25 cellular contexts compared by ENCODE assay signal in genomic region chr2:19231625-19232024, GRCh38.
DNase-seq lines count a peak whose midpoint lies in the region; ATAC-seq, FAIRE-seq and TF ChIP-seq lines count a peak whose summit lies in the region.
"Had no signal": no experiment of that assay in that cellular context is flagged by ENCODE, and none has a peak within 500 bp of the region (broad histone marks: within the 10 kb centered on the region; RNA-seq: fewer than 3 reads in every experiment).

No MANE protein-coding gene starts in this region.

- no peaks in the 10 kb centered on the region; the same call in 1 of the 2 replicates for H3K23me2 ChIP-seq in H1 (ENCODE audit: low read depth, low read length)

- no peak overlapping the region for H2BK15ac ChIP-seq in H1 (ENCODE audit: low read length)

- no peak overlapping the region for H3K56ac ChIP-seq in H1 (replicated peaks; ENCODE audit: insufficient read length, low read depth, low read length)

- H3K4me1 ChIP-seq in HEK293 (ENCODE audit: control insufficient read depth, insufficient read depth, low read length) (peaks cover 5% of the 10 kb centered on the region), adipocyte (ENCODE audit: control insufficient read depth, insufficient read depth, low read length) (peaks cover 36% of the 10 kb centered on the region), K562 (replicated peaks in 1 of 2; ENCODE audit: control insufficient read depth in 2 of 2, insufficient read depth in 2 of 2, low read length in 2 of 2) (no peaks in the 10 kb centered on the region), H1 (replicated peaks in 1 of 4; ENCODE audit: control insufficient read depth in 3 of 4, insufficient read depth in 4 of 4, low read length in 3 of 4) (peaks cover 2 to 16% (median 14%) of the 10 kb centered on the region in 4 experiments), suprapubic skin (peaks cover 24% of the 10 kb centered on the region)
- H3K4me1 ChIP-seq in effector memory CD4-positive, alpha-beta T cell (ENCODE audit: control insufficient read depth, insufficient read depth, low read length, poor library complexity, severe bottlenecking): no peaks in the 10 kb centered on the region

- H3K4me2 ChIP-seq in K562 (ENCODE audit: insufficient read depth, low read length) (no peak overlapping the region), H1 (ENCODE audit: insufficient read depth in 1 of 2, low read depth in 2 of 2, low read length in 2 of 2) (no peak overlapping the region)
- H3K4me2 ChIP-seq: BLaER1 treated with 17β-estradiol and CSF1 and Interleukin-3, amounts not matched to agents 10 nM and 100 nM had no signal

- H3K9ac ChIP-seq in adipocyte (ENCODE audit: low read length): peak overlapping the region; percentile 48
- no peak overlapping the region for H3K9ac ChIP-seq in K562 (ENCODE audit: insufficient read depth in 1 of 2, low read depth in 2 of 2, low read length in 2 of 2)
- H3K9ac ChIP-seq in H1 (replicated peaks in 1 of 4; ENCODE audit: extremely low read depth in 1 of 4, low read depth in 3 of 4, low read length in 3 of 4): no peak overlapping the region
- H3K9ac ChIP-seq: BLaER1 treated with 17β-estradiol and CSF1 and Interleukin-3, amounts not matched to agents 10 nM and 100 nM had no signal

- no peak overlapping the region for H3K4ac ChIP-seq in H1 (replicated peaks; ENCODE audit: insufficient read length, low read depth, low read length)

- no peaks in the 10 kb centered on the region for H3K79me2 ChIP-seq in K562 (ENCODE audit: control insufficient read depth, insufficient read depth, low read length)
- no peaks in the 10 kb centered on the region for H3K79me2 ChIP-seq in H1 (ENCODE audit: control insufficient read depth in 1 of 2, insufficient read depth in 2 of 2, low read length in 2 of 2)

- no peak for ATAC-seq in K562
- no peak for ATAC-seq in GM18519 (IDR thresholded peaks at IDR 0.05; ENCODE audit: low FRiP score, unreplicated experiment)
- ATAC-seq: CD8-positive, alpha-beta T cell had no signal

- FAIRE-seq in K562 (lab: Jason Lieb, UNC): no peak
- FAIRE-seq in H1 (lab: Jason Lieb, UNC): no peak
- FAIRE-seq: A204.1, D721Med, G401.6, GM12892, GM18507, GM19239 had no signal

- intact Hi-C loops in K562 (cut with micrococcal nuclease): no loop called here

- TF ChIP-seq CTCF in HEK293 (tag by site-specific recombination; IDR thresholded peaks at IDR 0.05): no peak
- no peak for TF ChIP-seq CTCF in K562 (IDR thresholded peaks at IDR 0.05 in 2 of 3, conservative IDR thresholded peaks at IDR 0.05 in 1 of 3; ENCODE audit: insufficient read depth in 2 of 3, low read depth in 1 of 3, low read length in 3 of 3)
- TF ChIP-seq CTCF in H1 (IDR thresholded peaks at IDR 0.05; ENCODE audit: control extremely low read depth in 1 of 3, insufficient read depth in 1 of 3, low read depth in 1 of 3, low read length in 3 of 3): no peak
- TF ChIP-seq CTCF in suprapubic skin (IDR thresholded peaks at IDR 0.05): no peak

- H4K20me1 ChIP-seq in K562 (replicated peaks; ENCODE audit: control insufficient read depth, insufficient read depth, low read length) (no peaks in the 10 kb centered on the region), H1 (replicated peaks in 1 of 2; ENCODE audit: control insufficient read depth in 1 of 2, insufficient read depth in 2 of 2, low read length in 2 of 2) (no peaks in the 10 kb centered on the region)
- H4K20me1 ChIP-seq: BLaER1 treated with 17β-estradiol and CSF1 and Interleukin-3, amounts not matched to agents 10 nM and 100 nM had no signal

- TF ChIP-seq EP300 in K562 (IDR thresholded peaks at IDR 0.05; ENCODE audit: low read length): no peak
- TF ChIP-seq EP300 in H1 (IDR thresholded peaks at IDR 0.05; ENCODE audit: borderline replicate concordance in 1 of 2, low read depth in 2 of 2, low read length in 2 of 2): no peak
- TF ChIP-seq EP300 in suprapubic skin (IDR thresholded peaks at IDR 0.05): no peak

- in situ Hi-C loops in K562 (cut with MboI): no loop called here

- H3K4me3 ChIP-seq in HEK293 (ENCODE audit: low read depth, low read length) (no peak overlapping the region), adipocyte (ENCODE audit: low read length) (no peak overlapping the region), K562 (no peak overlapping the region), H1 (ENCODE audit: extremely low read depth in 1 of 4, insufficient read depth in 2 of 4, low read depth in 3 of 4, low read length in 4 of 4) (no peak overlapping the region), suprapubic skin (no peak overlapping the region)
- H3K4me3 ChIP-seq in effector memory CD4-positive, alpha-beta T cell (ENCODE audit: insufficient read depth, low read depth, low read length, poor library complexity, severe bottlenecking): no peak overlapping the region
- H3K4me3 ChIP-seq: BLaER1 treated with 17β-estradiol and CSF1 and Interleukin-3, amounts not matched to agents 10 nM and 100 nM had no signal

- H3K18ac ChIP-seq in H1 (ENCODE audit: extremely low read depth, low read length): no peak overlapping the region

- no peak overlapping the region for H3K14ac ChIP-seq in H1 (ENCODE audit: insufficient read length)

- no peak overlapping the region for H2BK5ac ChIP-seq in H1 (ENCODE audit: low read depth, low read length)

- no peak overlapping the region for H2AFZ ChIP-seq in K562 (ENCODE audit: low read depth, low read length)
- H2AFZ ChIP-seq in H1 (ENCODE audit: low read length): no peak overlapping the region

- WGBS in K562 (ENCODE audit: insufficient coverage, low coverage, missing lambda C conversion rate): 0% methylated on average over 2 of the region's 2 CpGs
- WGBS in H1 (ENCODE audit: extremely low coverage in 1 of 2, insufficient coverage in 1 of 2, insufficient read length in 1 of 2, insufficient replicate concordance in 2 of 2, low coverage in 1 of 2, low lambda C conversion rate in 2 of 2, missing lambda C conversion rate in 1 of 2), 2 experiments: 90% methylated on average over 2 of the region's 2 CpGs; no CpG with 5 or more reads in 1 of the 2 experiments
- WGBS in suprapubic skin: 90% methylated on average over 2 of the region's 2 CpGs

- no peaks in the 10 kb centered on the region for H3K9me1 ChIP-seq in K562 (ENCODE audit: control insufficient read depth, insufficient read depth, low read length)

- POLR2A ChIA-PET in HEK293 (lab: Yijun Ruan, JAX): no interaction called here
- POLR2A ChIA-PET in K562 (lab: Yijun Ruan, JAX): no interaction called here
- POLR2A ChIA-PET in H1 (lab: Charles Lee; ENCODE audit: partially characterized antibody): no interaction called here

- H4K5ac ChIP-seq in H1 (ENCODE audit: insufficient read length, low read depth, low read length): no peak overlapping the region

- CTCF ChIA-PET in HEK293 (lab: Yijun Ruan, JAX) (no interaction called here), K562 (lab: Yijun Ruan, JAX; ENCODE audit: low intra/inter-chr PET ratio) (interaction anchor here (0.6 kb wide), 1 partner anchor 797 kb away, joined by 3 read pairs; no protein-coding TSS in a partner anchor), H1 (lab: Charles Lee; ENCODE audit: partially characterized antibody) (no interaction called here)

- TF ChIP-seq POLR2A in K562 (conservative IDR thresholded peaks at IDR 0.05) (no peak), H1 (IDR thresholded peaks at IDR 0.05; ENCODE audit: control extremely low read depth in 1 of 2, low read depth in 2 of 2, low read length in 2 of 2) (no peak), suprapubic skin (IDR thresholded peaks at IDR 0.05) (no peak)

- no peak overlapping the region for H3K23ac ChIP-seq in H1 (ENCODE audit: insufficient read length)

- no TSS peak for BruUV-seq in K562 (replicated peaks; lab: Mats Ljungman, UMichigan)

- H2BK12ac ChIP-seq in H1 (ENCODE audit: low read depth, low read length): 0 out of 2 replicates have a peak overlapping the region, but pooled peaks have one; percentile 5

- H3K36me3 ChIP-seq in HEK293 (ENCODE audit: control insufficient read depth in 2 of 2, insufficient read depth in 1 of 2, low read length in 2 of 2) (no peaks in the 10 kb centered on the region), adipocyte (ENCODE audit: control insufficient read depth, insufficient read depth, low read length, severe bottlenecking) (no peaks in the 10 kb centered on the region), K562 (ENCODE audit: control insufficient read depth, insufficient read depth, low read length) (no peaks in the 10 kb centered on the region), H1 (ENCODE audit: control insufficient read depth in 2 of 4, insufficient read depth in 4 of 4, low read length in 3 of 4) (no peaks in the 10 kb centered on the region), suprapubic skin (no peaks in the 10 kb centered on the region)
- H3K36me3 ChIP-seq in effector memory CD4-positive, alpha-beta T cell (ENCODE audit: control insufficient read depth, insufficient read depth, low read length): no peaks in the 10 kb centered on the region
- H3K36me3 ChIP-seq: BLaER1 treated with 17β-estradiol and CSF1 and Interleukin-3, amounts not matched to agents 10 nM and 100 nM had no signal

- H2BK120ac ChIP-seq in H1 (replicated peaks; ENCODE audit: low read depth, low read length): no peak overlapping the region

- H3K27ac ChIP-seq in HEK293 (ENCODE audit: extremely low read depth, low read depth, low read length) (no peak overlapping the region), K562 (ENCODE audit: extremely low read depth, low read depth, low read length) (no peak overlapping the region), H1 (ENCODE audit: low read depth, low read length) (no peak overlapping the region), suprapubic skin (no peak overlapping the region)
- no peak overlapping the region for H3K27ac ChIP-seq in effector memory CD4-positive, alpha-beta T cell (ENCODE audit: insufficient read depth, low read length, poor library complexity, severe bottlenecking)
- H3K27ac ChIP-seq: BLaER1 treated with 17β-estradiol and CSF1 and Interleukin-3, amounts not matched to agents 10 nM and 100 nM; C4-2B had no signal

- DNase-seq in adipocyte (ENCODE audit: low read depth) (no peak), K562 (ENCODE audit: extremely low read depth in 1 of 4, low spot score in 3 of 4) (no peak), H1 (ENCODE audit: low read depth in 1 of 2, low spot score in 2 of 2) (no peak), suprapubic skin (ENCODE audit: low spot score in 2 of 2) (no peak), AG08396 (ENCODE audit: low spot score) (no peak)
- no peak for DNase-seq in effector memory CD4-positive, alpha-beta T cell
- DNase-seq: 8988T; ACHN; AML-193; Calu3; CD4-positive, alpha-beta T cell; CD8-positive, alpha-beta T cell; DMS79 treated with DMSO at 0.1 percent for 48 hours; GF-D8 had no signal

- no peaks in the 10 kb centered on the region for H3K79me1 ChIP-seq in H1 (ENCODE audit: low read depth, low read length)

- H3K27me3 ChIP-seq in adipocyte (replicated peaks; ENCODE audit: control insufficient read depth, insufficient read depth, low read length) (no peaks in the 10 kb centered on the region), K562 (ENCODE audit: control insufficient read depth in 2 of 2, insufficient read depth in 2 of 2, low read length in 2 of 2) (no peaks in the 10 kb centered on the region), H1 (replicated peaks in 1 of 4; ENCODE audit: control insufficient read depth in 3 of 4, extremely low read depth in 1 of 4, insufficient read depth in 3 of 4, low read length in 3 of 4) (no peaks in the 10 kb centered on the region), suprapubic skin (no peaks in the 10 kb centered on the region)
- H3K27me3 ChIP-seq in effector memory CD4-positive, alpha-beta T cell (replicated peaks; ENCODE audit: control insufficient read depth, insufficient read depth, low read length, poor library complexity, severe bottlenecking): no peaks in the 10 kb centered on the region
- H3K27me3 ChIP-seq: BLaER1 treated with 17β-estradiol and CSF1 and Interleukin-3, amounts not matched to agents 10 nM and 100 nM had no signal

- no peak overlapping the region for H2AK5ac ChIP-seq in H1 (ENCODE audit: low read depth, low read length)

- H3K9me3 ChIP-seq in HEK293 (ENCODE audit: control insufficient read depth, insufficient read depth, low read depth, low read length) (no peaks in the 10 kb centered on the region), adipocyte (ENCODE audit: control insufficient read depth, low read length) (no peaks in the 10 kb centered on the region), K562 (replicated peaks; ENCODE audit: control insufficient read depth, insufficient read depth, low read depth, low read length) (no peaks in the 10 kb centered on the region), H1 (ENCODE audit: insufficient read depth in 2 of 2, low read depth in 1 of 2, low read length in 1 of 2) (no peaks in the 10 kb centered on the region), suprapubic skin (no peaks in the 10 kb centered on the region)
- H3K9me3 ChIP-seq in effector memory CD4-positive, alpha-beta T cell (ENCODE audit: control insufficient read depth, low read length): no peaks in the 10 kb centered on the region
- H3K9me3 ChIP-seq: BLaER1 treated with 17β-estradiol and CSF1 and Interleukin-3, amounts not matched to agents 10 nM and 100 nM; Caco-2 had no signal

- H4K91ac ChIP-seq in H1 (replicated peaks; ENCODE audit: insufficient read length, low read length): no peak overlapping the region

- H4K8ac ChIP-seq in H1 (ENCODE audit: extremely low read depth, insufficient read depth, low read length): no peak overlapping the region

- TF ChIP-seq RAD21 in K562 (CRISPR knock-in tag; conservative IDR thresholded peaks at IDR 0.05 in 1 of 2, IDR thresholded peaks at IDR 0.05 in 1 of 2) (no peak), H1 (IDR thresholded peaks at IDR 0.05 in 1 of 2, conservative IDR thresholded peaks at IDR 0.05 in 1 of 2; ENCODE audit: low read depth in 2 of 2, low read length in 2 of 2) (no peak)

- no peak overlapping the region for H2BK20ac ChIP-seq in H1 (ENCODE audit: low read length)

Comparison
In these comparisons a context has a peak if more than half of its experiments do, and no peak if none do; other contexts are left out.
1. Of the 44 proteins assayed by ChIP-seq in both K562 and HEK293: peak only in K562: none; only in HEK293: none; in both: ZNF24; in neither: 43.